In genomic region chr11:112278803-112279202, GRCh38 we compare ENCODE assay signal across 2 cellular contexts.
TF ChIP-seq lines count a peak whose summit lies in the region.

No MANE protein-coding gene starts in this region.

TF ChIP-seq in IMR-90, 13 proteins besides CTCF, POLR2A, EP300 and RAD21:
- TF ChIP-seq MAZ (IDR thresholded peaks at IDR 0.05; ENCODE audit: borderline replicate concordance, low read depth, low read length) (no peak), CHD1 (IDR thresholded peaks at IDR 0.05; ENCODE audit: low read depth, low read length) (no peak), CEBPB (IDR thresholded peaks at IDR 0.05; ENCODE audit: low read depth, low read length) (no peak), BHLHE40 (IDR thresholded peaks at IDR 0.05; ENCODE audit: low read depth, low read length) (no peak), SMC3 (IDR thresholded peaks at IDR 0.05; ENCODE audit: low read depth, low read length) (no peak), NFE2L2 (IDR thresholded peaks at IDR 0.05; ENCODE audit: low read depth, low read length) (no peak), USF2 (IDR thresholded peaks at IDR 0.05; ENCODE audit: low read depth, low read length) (no peak), RCOR1 (IDR thresholded peaks at IDR 0.05; ENCODE audit: insufficient replicate concordance, low read length) (no peak), MAFK (IDR thresholded peaks at IDR 0.05; ENCODE audit: low read depth, low read length) (no peak), FOS (IDR thresholded peaks at IDR 0.05; ENCODE audit: low read depth, low read length) (no peak), RFX5 (IDR thresholded peaks at IDR 0.05; ENCODE audit: low read depth, low read length) (no peak), MXI1 (IDR thresholded peaks at IDR 0.05; ENCODE audit: borderline replicate concordance, low read depth, low read length) (no peak)
- TF ChIP-seq, protein P1, sequence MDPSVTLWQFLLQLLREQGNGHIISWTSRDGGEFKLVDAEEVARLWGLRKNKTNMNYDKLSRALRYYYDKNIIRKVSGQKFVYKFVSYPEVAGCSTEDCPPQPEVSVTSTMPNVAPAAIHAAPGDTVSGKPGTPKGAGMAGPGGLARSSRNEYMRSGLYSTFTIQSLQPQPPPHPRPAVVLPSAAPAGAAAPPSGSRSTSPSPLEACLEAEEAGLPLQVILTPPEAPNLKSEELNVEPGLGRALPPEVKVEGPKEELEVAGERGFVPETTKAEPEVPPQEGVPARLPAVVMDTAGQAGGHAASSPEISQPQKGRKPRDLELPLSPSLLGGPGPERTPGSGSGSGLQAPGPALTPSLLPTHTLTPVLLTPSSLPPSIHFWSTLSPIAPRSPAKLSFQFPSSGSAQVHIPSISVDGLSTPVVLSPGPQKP (IDR thresholded peaks at IDR 0.05; ENCODE audit: borderline replicate concordance, low read depth, low read length), result no peak
TF ChIP-seq in IMR-90: peak in this region for 0.

TF ChIP-seq in H1, 55 proteins besides CTCF, POLR2A, EP300 and RAD21:
- TF ChIP-seq SAP30 (IDR thresholded peaks at IDR 0.05; ENCODE audit: insufficient read depth, insufficient replicate concordance, low read length), result no peak
- TF ChIP-seq SP1 (IDR thresholded peaks at IDR 0.05; ENCODE audit: low read depth, low read length), result no peak
- no peak for TF ChIP-seq CHD1 (IDR thresholded peaks at IDR 0.05; ENCODE audit: low read depth, low read length)
- no peak for TF ChIP-seq TAF7 (optimal IDR thresholded peaks at IDR 0.05; ENCODE audit: borderline replicate concordance, low read depth, low read length)
- TF ChIP-seq SP2 (IDR thresholded peaks at IDR 0.05; ENCODE audit: low read length), result no peak
- TF ChIP-seq FOSL1 (IDR thresholded peaks at IDR 0.05; ENCODE audit: insufficient read depth, low read depth, low read length), result no peak
- no peak for TF ChIP-seq ATF3 (IDR thresholded peaks at IDR 0.05; ENCODE audit: insufficient read depth, low read depth, low read length)
- TF ChIP-seq ZNF274 (IDR thresholded peaks at IDR 0.05; ENCODE audit: borderline replicate concordance, extremely low read depth, low read length), result no peak
- no peak for TF ChIP-seq GABPA (IDR thresholded peaks at IDR 0.05; ENCODE audit: borderline replicate concordance, insufficient read depth, low read length)
- TF ChIP-seq PHF8 (conservative IDR thresholded peaks at IDR 0.05; ENCODE audit: low read depth, low read length), result no peak
- no peak for TF ChIP-seq BRCA1 (IDR thresholded peaks at IDR 0.05; ENCODE audit: low read depth, low read length)
- TF ChIP-seq SRF (IDR thresholded peaks at IDR 0.05; ENCODE audit: low read depth, low read length), result no peak
